In the genomic region with DNA sequence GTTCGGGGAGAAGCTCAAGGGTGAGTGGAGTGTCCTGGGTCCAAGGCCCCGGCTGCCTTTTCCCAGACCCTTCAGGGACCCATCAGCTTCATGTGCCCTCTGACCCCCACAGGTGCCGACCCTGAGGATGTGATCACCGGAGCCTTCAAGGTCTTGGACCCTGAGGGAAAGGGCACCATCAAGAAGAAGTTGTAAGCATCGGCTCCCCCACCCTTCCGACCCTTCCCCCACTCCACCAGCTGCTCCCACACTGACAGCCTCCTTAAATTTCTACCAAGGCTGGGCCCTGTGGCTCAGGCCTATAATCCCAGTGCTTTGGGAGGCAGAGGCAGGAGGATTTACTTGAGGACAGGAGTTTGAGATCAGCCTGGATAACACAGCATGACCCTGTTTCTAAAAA, we compare ENCODE assay signal across 11 cellular contexts. TPM values are rescaled to one million over a fixed set of nuclear protein-coding genes. Genes with fewer than 3 reads are reported as not detected.
DNase-seq lines count a peak whose midpoint lies in the region; ATAC-seq and TF ChIP-seq lines count a peak whose summit lies in the region.
"Had no signal": no experiment of that assay in that cellular context is flagged by ENCODE, and none has a peak within 500 bp of the region (broad histone marks: within the 10 kb centered on the region; RNA-seq: fewer than 3 reads in every experiment).

No MANE protein-coding gene starts in this region.

- H3K27ac ChIP-seq in naive thymus-derived CD4-positive, alpha-beta T cell (ENCODE audit: low read depth, low read length): peak overlapping the region; percentile 100

- peaks cover 4% of the 10 kb centered on the region for H3K36me3 Mint-ChIP-seq in activated naive CD4-positive, alpha-beta T cell treated with anti-CD3 and anti-CD28 coated beads, Interleukin-2, amount 50 U/mL, for 24 hours
- peaks cover 20% of the 10 kb centered on the region for H3K36me3 Mint-ChIP-seq in activated naive CD8-positive, alpha-beta T cell treated with anti-CD3 and anti-CD28 coated beads, Interleukin-2, amount 50 U/mL, for 24 hours (ENCODE audit: low read depth)
- peaks cover 4 to 22% (median 5%) of the 10 kb centered on the region in 5 donors for H3K36me3 Mint-ChIP-seq in naive thymus-derived CD4-positive, alpha-beta T cell
- peaks cover 3% of the 10 kb centered on the region for H3K36me3 Mint-ChIP-seq in type B pancreatic cell

- H3K4me3 ChIP-seq in naive thymus-derived CD4-positive, alpha-beta T cell (ENCODE audit: low read length): no peak overlapping the region

- H3K4me3 Mint-ChIP-seq in activated naive CD4-positive, alpha-beta T cell treated with anti-CD3 and anti-CD28 coated beads, Interleukin-2, amount 50 U/mL, for 24 hours: no peak overlapping the region
- no peak overlapping the region for H3K4me3 Mint-ChIP-seq in activated naive CD8-positive, alpha-beta T cell treated with anti-CD3 and anti-CD28 coated beads, Interleukin-2, amount 50 U/mL, for 24 hours
- H3K4me3 Mint-ChIP-seq in naive thymus-derived CD4-positive, alpha-beta T cell: peak overlapping the region in 3 of 10 donors; percentile 13 to 27 (median 16)
- H3K4me3 Mint-ChIP-seq in type B pancreatic cell: no peak overlapping the region

- peak overlapping the region; percentile 59 for H3K27ac Mint-ChIP-seq in activated naive CD4-positive, alpha-beta T cell treated with anti-CD3 and anti-CD28 coated beads, Interleukin-2, amount 50 U/mL, for 24 hours
- peak overlapping the region; percentile 99 for H3K27ac Mint-ChIP-seq in activated naive CD8-positive, alpha-beta T cell treated with anti-CD3 and anti-CD28 coated beads, Interleukin-2, amount 50 U/mL, for 24 hours
- peak overlapping the region; percentile 76 to 100 (median 100) for H3K27ac Mint-ChIP-seq in naive thymus-derived CD4-positive, alpha-beta T cell
- H3K27ac Mint-ChIP-seq in type B pancreatic cell: peak overlapping the region; percentile 100

- POLR2A ChIA-PET in naive thymus-derived CD4-positive, alpha-beta T cell (lab: Charles Lee): interaction anchor here (1.0 to 10.9 kb wide), 8 partner anchors 8 to 311 kb away, joined by 3 to 254 read pairs (median 19); a partner anchor contains a TSS

- peaks cover 46% of the 10 kb centered on the region for H3K4me1 Mint-ChIP-seq in activated naive CD4-positive, alpha-beta T cell treated with anti-CD3 and anti-CD28 coated beads, Interleukin-2, amount 50 U/mL, for 24 hours
- H3K4me1 Mint-ChIP-seq in activated naive CD8-positive, alpha-beta T cell treated with anti-CD3 and anti-CD28 coated beads, Interleukin-2, amount 50 U/mL, for 24 hours: peaks cover 48% of the 10 kb centered on the region
- H3K4me1 Mint-ChIP-seq in naive thymus-derived CD4-positive, alpha-beta T cell: peaks cover 32 to 54% (median 42%) of the 10 kb centered on the region in 7 donors
- H3K4me1 Mint-ChIP-seq in type B pancreatic cell (ENCODE audit: unreplicated experiment): peaks cover 23% of the 10 kb centered on the region

- H3K9me3 Mint-ChIP-seq in activated naive CD4-positive, alpha-beta T cell treated with anti-CD3 and anti-CD28 coated beads, Interleukin-2, amount 50 U/mL, for 24 hours: no peaks in the 10 kb centered on the region
- H3K9me3 Mint-ChIP-seq in activated naive CD8-positive, alpha-beta T cell treated with anti-CD3 and anti-CD28 coated beads, Interleukin-2, amount 50 U/mL, for 24 hours: no peaks in the 10 kb centered on the region
- H3K9me3 Mint-ChIP-seq in naive thymus-derived CD4-positive, alpha-beta T cell: no peaks in the 10 kb centered on the region
- no peaks in the 10 kb centered on the region for H3K9me3 Mint-ChIP-seq in type B pancreatic cell

- H3K36me3 ChIP-seq in naive thymus-derived CD4-positive, alpha-beta T cell (ENCODE audit: control insufficient read depth in 2 of 3, insufficient read depth in 3 of 3, low read length in 3 of 3): peaks cover 0 to 13% (median 3%) of the 10 kb centered on the region in 3 experiments

- ATAC-seq in activated naive CD8-positive, alpha-beta T cell treated with anti-CD3 and anti-CD28 coated beads, Interleukin-2, amount 50 U/mL, for 24 hours: no peak
- no peak for ATAC-seq in naive thymus-derived CD4-positive, alpha-beta T cell

- intact Hi-C loops in naive thymus-derived CD4-positive, alpha-beta T cell (cut with micrococcal nuclease): loop anchor here in 1 of 2 donors (5.0 to 10.0 kb wide), 3 partner anchors 181 to 548 kb away; a partner anchor contains a TSS

- peaks cover 38 to 52% of the 10 kb centered on the region in 2 donors for H3K4me1 ChIP-seq in naive thymus-derived CD4-positive, alpha-beta T cell (ENCODE audit: control insufficient read depth in 2 of 2, insufficient read depth in 2 of 2, low read length in 2 of 2)

- no peaks in the 10 kb centered on the region for H3K27me3 Mint-ChIP-seq in activated naive CD4-positive, alpha-beta T cell treated with anti-CD3 and anti-CD28 coated beads, Interleukin-2, amount 50 U/mL, for 24 hours
- H3K27me3 Mint-ChIP-seq in activated naive CD8-positive, alpha-beta T cell treated with anti-CD3 and anti-CD28 coated beads, Interleukin-2, amount 50 U/mL, for 24 hours: no peaks in the 10 kb centered on the region
- no peaks in the 10 kb centered on the region for H3K27me3 Mint-ChIP-seq in naive thymus-derived CD4-positive, alpha-beta T cell
- no peaks in the 10 kb centered on the region for H3K27me3 Mint-ChIP-seq in type B pancreatic cell

- no peak for TF ChIP-seq CTCF in type B pancreatic cell (conservative IDR thresholded peaks at IDR 0.05)

- no peaks in the 10 kb centered on the region for H3K27me3 ChIP-seq in naive thymus-derived CD4-positive, alpha-beta T cell (ENCODE audit: control insufficient read depth in 2 of 2, insufficient read depth in 2 of 2, low read length in 2 of 2)

- H3K9me3 ChIP-seq in naive thymus-derived CD4-positive, alpha-beta T cell (ENCODE audit: control insufficient read depth in 2 of 3, low read length in 3 of 3): no peaks in the 10 kb centered on the region

- CTCF ChIA-PET in naive thymus-derived CD4-positive, alpha-beta T cell (lab: Charles Lee): interaction anchor here (2.0 kb wide), 1 partner anchor 33 kb away, joined by 5 read pairs; no protein-coding TSS in a partner anchor

- no peak for DNase-seq in activated naive CD4-positive, alpha-beta T cell (lab: John Stamatoyannopoulos, UW)
- DNase-seq in activated naive CD8-positive, alpha-beta T cell treated with anti-CD3 and anti-CD28 coated beads, Interleukin-2, amount 50 U/mL, for 24 hours: no peak
- DNase-seq in naive thymus-derived CD4-positive, alpha-beta T cell: no peak
- DNase-seq in type B pancreatic cell (ENCODE audit: extremely low spot score, unreplicated experiment) (no peak), C1 segment of cervical spinal cord (lab: John Stamatoyannopoulos, UW) (no peak), AML-193 (lab: John Stamatoyannopoulos, UW) (no peak), kidney glomerular epithelial cell (lab: John Stamatoyannopoulos, UW) (no peak)
- DNase-seq: activated gamma-delta T cell treated with Interleukin-2 at 50 U/mL for 16 hours had no signal

RNA-seq across cellular contexts. Expression of a gene that starts 1.9 kb away (rescaled TPM):
- 1 to 10 TPM in 2 of 5 experiments, under 1 TPM in 1, not detected in 2; 0.87 to 2.0 (median 1.6) TPM for total RNA-seq in naive thymus-derived CD4-positive, alpha-beta T cell
- not detected for polyA plus RNA-seq in naive thymus-derived CD4-positive, alpha-beta T cell
- total RNA-seq in type B pancreatic cell (ENCODE audit: low replicate concordance): 10.4 and 21.7 TPM in 2 replicates
- total RNA-seq: epithelial cell of proximal tubule; T-helper 1 cell treated with Interleukin-12 subunit alpha and Interleukin-12 subunit beta and Interleukin-4 antibody, amounts not matched to agents 30 ng/mL and 1 ng/mL, for 36 hours had no signal

RNA-seq across cellular contexts. Expression of a gene that starts 5.9 kb away (rescaled TPM):
- total RNA-seq in naive thymus-derived CD4-positive, alpha-beta T cell: 100 to 1,000 TPM; 176 to 355 (median 183) TPM
- polyA plus RNA-seq in naive thymus-derived CD4-positive, alpha-beta T cell: 100 to 1,000 TPM; 221 to 257 TPM
- 1.4 and 2.3 TPM in 2 replicates for total RNA-seq in type B pancreatic cell (ENCODE audit: low replicate concordance)

RNA-seq across cellular contexts. Expression of a gene that starts 6.2 kb away (rescaled TPM):
- 10 to 100 TPM; 23.2 to 70.0 (median 45.2) TPM for total RNA-seq in naive thymus-derived CD4-positive, alpha-beta T cell
- polyA plus RNA-seq in naive thymus-derived CD4-positive, alpha-beta T cell: 10 to 100 TPM in 1 of 2 donors, 1 to 10 TPM in 1; 7.6 to 13.6 TPM
- 46.8 and 50.0 TPM in 2 replicates for total RNA-seq in type B pancreatic cell (ENCODE audit: low replicate concordance)

RNA-seq across cellular contexts. Expression of a gene that starts 18.7 kb away (rescaled TPM):
- total RNA-seq in naive thymus-derived CD4-positive, alpha-beta T cell: 10 to 100 TPM in 3 of 5 experiments, 1 to 10 TPM in 2; 6.0 to 16.0 (median 15.6) TPM
- 10 to 100 TPM in 1 of 2 donors, 1 to 10 TPM in 1; 6.0 to 10.9 TPM for polyA plus RNA-seq in naive thymus-derived CD4-positive, alpha-beta T cell
- total RNA-seq in type B pancreatic cell (ENCODE audit: low replicate concordance): 14.5 and 21.1 TPM in 2 replicates

RNA-seq across cellular contexts. Expression of a gene that starts 21.4 kb away (rescaled TPM):
- 10 to 100 TPM; 37.5 to 77.0 (median 64.6) TPM for total RNA-seq in naive thymus-derived CD4-positive, alpha-beta T cell
- 10 to 100 TPM; 18.7 to 24.4 TPM for polyA plus RNA-seq in naive thymus-derived CD4-positive, alpha-beta T cell
- 64.6 and 68.9 TPM in 2 replicates for total RNA-seq in type B pancreatic cell (ENCODE audit: low replicate concordance)

Comparison
In these comparisons a context has a peak if more than half of its experiments do, and no peak if none do; other contexts are left out.
1. RNA of a gene that starts 5.9 kb away (total RNA-seq): 176 to 355 TPM in naive thymus-derived CD4-positive, alpha-beta T cell; 1.4 to 2.3 TPM in type B pancreatic cell; every median in the first group is over 10 times any median in the second.
2. Peak in every context shown above with its lines, with median percentiles within 50 percentile points of each other: H3K27ac Mint-ChIP-seq.